ENCODE assay signal across 8 cellular contexts in genomic region chr2:119760876-119761275, GRCh38. TPM values are rescaled to one million over a fixed set of nuclear protein-coding genes. Genes with fewer than 3 reads are reported as not detected.
A peak's percentile ranks its signal among the peaks of the same experiment; 100 is the strongest.
DNase-seq lines count a peak whose midpoint lies in the region; ATAC-seq, FAIRE-seq and TF ChIP-seq lines count a peak whose summit lies in the region.

No MANE protein-coding gene starts in this region.

- peaks cover 20% of the 10 kb centered on the region for H3K4me1 ChIP-seq in astrocyte (ENCODE audit: insufficient read depth, low read length)
- peaks cover 70% of the 10 kb centered on the region for H3K4me1 ChIP-seq in HepG2 (ENCODE audit: insufficient read depth, low read length)
- H3K4me1 ChIP-seq in urinary bladder (ENCODE audit: insufficient read depth): no peaks in the 10 kb centered on the region

- H3K4me3 Mint-ChIP-seq in IgD-negative memory B cell (peak overlapping the region; percentile 85 to 95 (median 91)), astrocyte (ENCODE audit: unreplicated experiment) (peak overlapping the region; percentile 86)

- ATAC-seq in HepG2 (no peak), HG02798 (IDR thresholded peaks at IDR 0.05; ENCODE audit: poor library complexity, unreplicated experiment) (no peak), HG02623 (IDR thresholded peaks at IDR 0.05; ENCODE audit: unreplicated experiment) (no peak)

- POLR2A ChIA-PET in HepG2 (lab: Yijun Ruan, JAX): interaction anchor here (2.6 kb wide), 1 partner anchor 82 kb away, joined by 14 read pairs; the partner anchor contains the start of gene TMEM177

- H3K9me3 Mint-ChIP-seq in IgD-negative memory B cell (no peaks in the 10 kb centered on the region), astrocyte (ENCODE audit: unreplicated experiment) (no peaks in the 10 kb centered on the region)

- in situ Hi-C loops in HepG2 (cut with HindIII; ENCODE audit: extremely low pct_ligation_motif_present, low pct_unique_long_range_greater_than_20kb): no loop called here

- H3K36me3 ChIP-seq in astrocyte (ENCODE audit: insufficient read depth, low read length): no peaks in the 10 kb centered on the region
- H3K36me3 ChIP-seq in HepG2 (replicated peaks in 1 of 2; ENCODE audit: control insufficient read depth in 1 of 2, insufficient read depth in 2 of 2, low read length in 2 of 2): no peaks in the 10 kb centered on the region
- no peaks in the 10 kb centered on the region for H3K36me3 ChIP-seq in urinary bladder (ENCODE audit: insufficient read depth)

- H3K9me3 ChIP-seq in astrocyte (ENCODE audit: insufficient read depth, low read depth, low read length): no peaks in the 10 kb centered on the region
- H3K9me3 ChIP-seq in HepG2 (ENCODE audit: low read length): no peaks in the 10 kb centered on the region

- peak overlapping the region; percentile 75 for H3K4me3 ChIP-seq in astrocyte (ENCODE audit: insufficient read depth, low read depth, low read length)
- H3K4me3 ChIP-seq in HepG2 (replicated peaks in 1 of 3; ENCODE audit: insufficient read depth in 1 of 3, low read depth in 2 of 3, low read length in 3 of 3): peak overlapping the region; percentile 84 to 97 (median 87)
- H3K4me3 ChIP-seq in urinary bladder (ENCODE audit: low read depth, low read length): peak overlapping the region; percentile 81

- no peak for TF ChIP-seq POLR2A in HepG2 (IDR thresholded peaks at IDR 0.05; ENCODE audit: insufficient read depth in 1 of 2, low read depth in 2 of 2, low read length in 2 of 2)

- no peaks in the 10 kb centered on the region for H3K36me3 Mint-ChIP-seq in IgD-negative memory B cell
- no peaks in the 10 kb centered on the region for H3K36me3 Mint-ChIP-seq in astrocyte (ENCODE audit: low read depth, unreplicated experiment)

- CTCF ChIA-PET in HepG2 (lab: Yijun Ruan, JAX; ENCODE audit: low intra/inter-chr PET ratio, low total read pairs): no interaction called here

- TF ChIP-seq RAD21 in HepG2 (CRISPR knock-in tag; IDR thresholded peaks at IDR 0.05): no peak

- H4K20me1 ChIP-seq in astrocyte (ENCODE audit: insufficient read depth, low read length) (peaks cover 17% of the 10 kb centered on the region), HepG2 (ENCODE audit: insufficient read depth, low read length) (peaks cover 8% of the 10 kb centered on the region)

- FAIRE-seq in astrocyte (lab: Jason Lieb, UNC) (peak; percentile 23), HepG2 (lab: Jason Lieb, UNC) (no peak)

- H3K79me2 ChIP-seq in astrocyte (ENCODE audit: insufficient read depth, low read length) (peaks cover 56% of the 10 kb centered on the region), HepG2 (ENCODE audit: insufficient read depth, low read length) (peaks cover 57% of the 10 kb centered on the region)

- TF ChIP-seq EP300 in HepG2 (IDR thresholded peaks at IDR 0.05; ENCODE audit: low read depth in 2 of 2, low read length in 2 of 2) (no peak), HepG2 (CRISPR knock-in tag; IDR thresholded peaks at IDR 0.05; ENCODE audit: borderline replicate concordance) (no peak)

- H3K27me3 ChIP-seq in astrocyte (ENCODE audit: insufficient read depth, low read length) (no peaks in the 10 kb centered on the region), HepG2 (ENCODE audit: control insufficient read depth in 1 of 2, insufficient read depth in 2 of 2, low read length in 2 of 2) (no peaks in the 10 kb centered on the region; a peak in 1 of 5 replicates)

- no peaks in the 10 kb centered on the region for H3K27me3 Mint-ChIP-seq in IgD-negative memory B cell
- H3K27me3 Mint-ChIP-seq in astrocyte (ENCODE audit: low read depth, unreplicated experiment): no peaks in the 10 kb centered on the region

- intact Hi-C loops in HepG2 (cut with micrococcal nuclease; ENCODE audit: unreplicated experiment): loop anchor here (5.0 kb wide), 1 partner anchor 51 kb away; no protein-coding TSS in a partner anchor

- peak; percentile 15 for DNase-seq in DMS53 treated with DMSO at 0.1 percent for 48 hours (lab: John Stamatoyannopoulos, UW; ENCODE audit: unreplicated experiment)
- DNase-seq in astrocyte (ENCODE audit: low read depth): no peak
- peak; percentile 22 for DNase-seq in HepG2 (ENCODE audit: low spot score)
- no peak for DNase-seq in cerebellum (ENCODE audit: low spot score)

- H3K27ac ChIP-seq in astrocyte (ENCODE audit: low read depth, low read length) (no peak overlapping the region), HepG2 (ENCODE audit: extremely low read length, insufficient read depth, low read length) (peak overlapping the region; percentile 91), urinary bladder (ENCODE audit: low read depth) (no peak overlapping the region)

- TF ChIP-seq CTCF in astrocyte (IDR thresholded peaks at IDR 0.05; ENCODE audit: insufficient read depth, low read depth, low read length) (no peak), HepG2 (CRISPR knock-in tag; IDR thresholded peaks at IDR 0.05) (no peak)

- no TSS peak for BruUV-seq in HepG2 (replicated peaks; lab: Mats Ljungman, UMichigan)

- H3K27ac Mint-ChIP-seq in IgD-negative memory B cell: peak overlapping the region; percentile 48 to 89 (median 65)
- H3K27ac Mint-ChIP-seq in astrocyte (ENCODE audit: unreplicated experiment): peak overlapping the region; percentile 2

- H2AFZ ChIP-seq in astrocyte (ENCODE audit: low read depth, low read length) (peak overlapping the region; percentile 37), HepG2 (ENCODE audit: low read length) (no peak overlapping the region)

- WGBS in HepG2 (ENCODE audit: low lambda C conversion rate): under 1% methylated on average over 5 of the region's 5 CpGs
- 6% methylated on average over 5 of the region's 5 CpGs for WGBS in urinary bladder

- peaks cover 23 to 39% (median 26%) of the 10 kb centered on the region in 3 donors for H3K4me1 Mint-ChIP-seq in IgD-negative memory B cell
- H3K4me1 Mint-ChIP-seq in astrocyte (ENCODE audit: low read depth, unreplicated experiment): peaks cover 28% of the 10 kb centered on the region

- H3K9ac ChIP-seq in astrocyte (ENCODE audit: low read length): peak overlapping the region; percentile 92
- peak overlapping the region; percentile 89 for H3K9ac ChIP-seq in HepG2 (ENCODE audit: insufficient read depth, low read depth, low read length)

- peak overlapping the region; percentile 100 for H3K4me2 ChIP-seq in astrocyte (ENCODE audit: low read length)
- H3K4me2 ChIP-seq in HepG2 (ENCODE audit: low read depth, low read length): peak overlapping the region; percentile 95

TF ChIP-seq in HepG2, 621 proteins besides CTCF, POLR2A, EP300 and RAD21 (continues in another document):
- TF ChIP-seq CREM (IDR thresholded peaks at IDR 0.05) (0 out of 2 replicates have a peak, but pooled peaks have one; percentile 21), CREM (CRISPR knock-in tag; IDR thresholded peaks at IDR 0.05) (no peak), CEBPG (CRISPR knock-in tag; IDR thresholded peaks at IDR 0.05) (peak; percentile 64), PHF21A (CRISPR knock-in tag; IDR thresholded peaks at IDR 0.05) (peak; percentile 39; the same call in 1 of the 2 replicates), ZSCAN29 (CRISPR knock-in tag; conservative IDR thresholded peaks at IDR 0.05) (0 out of 2 replicates have a peak, but pooled peaks have one; percentile 19), LCORL (IDR thresholded peaks at IDR 0.05) (no peak), LCORL (CRISPR knock-in tag; IDR thresholded peaks at IDR 0.05) (peak; percentile 35; the same call in 1 of the 2 replicates), CEBPB (IDR thresholded peaks at IDR 0.05; ENCODE audit: borderline replicate concordance, low read depth, low read length) (peak; percentile 44; the same call in 1 of the 2 replicates), ZBTB20 (CRISPR knock-in tag; IDR thresholded peaks at IDR 0.05; ENCODE audit: borderline replicate concordance, low read depth) (0 out of 2 replicates have a peak, but pooled peaks have one; percentile 27), ZNF224 (CRISPR knock-in tag; IDR thresholded peaks at IDR 0.05) (no peak), ETV6 (CRISPR knock-in tag; conservative IDR thresholded peaks at IDR 0.05) (no peak)
- TF ChIP-seq, protein P1, sequence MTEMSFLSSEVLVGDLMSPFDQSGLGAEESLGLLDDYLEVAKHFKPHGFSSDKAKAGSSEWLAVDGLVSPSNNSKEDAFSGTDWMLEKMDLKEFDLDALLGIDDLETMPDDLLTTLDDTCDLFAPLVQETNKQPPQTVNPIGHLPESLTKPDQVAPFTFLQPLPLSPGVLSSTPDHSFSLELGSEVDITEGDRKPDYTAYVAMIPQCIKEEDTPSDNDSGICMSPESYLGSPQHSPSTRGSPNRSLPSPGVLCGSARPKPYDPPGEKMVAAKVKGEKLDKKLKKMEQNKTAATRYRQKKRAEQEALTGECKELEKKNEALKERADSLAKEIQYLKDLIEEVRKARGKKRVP (CRISPR knock-in tag; IDR thresholded peaks at IDR 0.05): peak in 1 of 2 experiments; percentile 87; a peak in 2 of 4 replicates

RNA-seq across cellular contexts. Expression of gene PTPN4, which starts 1.2 kb away (rescaled TPM):
- polyA plus RNA-seq in IgD-negative memory B cell: 21.4 TPM
- total RNA-seq in astrocyte: 37.9 and 38.2 TPM in 2 replicates
- 34.6 and 40.4 TPM in 2 replicates for total RNA-seq in HepG2 (2016; rRNA removed; fragmentation: Illumina TruSeq; extraction: Trizol)
- 42.5 and 43.6 TPM in 2 replicates for total RNA-seq in HepG2 (2016; cell fraction: cytosol; rRNA removed; fragmentation: Illumina TruSeq; extraction: Trizol; ENCODE audit: low read depth)
- 38.0 and 42.0 TPM in 2 replicates for total RNA-seq in HepG2 (2016; cell fraction: insoluble cytoplasmic fraction; rRNA removed; fragmentation: Illumina TruSeq; extraction: Trizol)
- 38.5 and 42.3 TPM in 2 replicates for total RNA-seq in HepG2 (2016; cell fraction: membrane; rRNA removed; fragmentation: Illumina TruSeq; extraction: Trizol)
- total RNA-seq in HepG2 (2016; cell fraction: nucleus; rRNA removed; fragmentation: Illumina TruSeq; extraction: Trizol): 46.5 and 59.3 TPM in 2 replicates
- 20.3 and 21.7 TPM in 2 replicates for polyA plus RNA-seq in HepG2 (2011; rRNA removed)
- 5.8 and 7.6 TPM in 2 replicates for polyA plus RNA-seq in HepG2 (2011; cell fraction: cytosol; rRNA removed)
- polyA plus RNA-seq in HepG2 (2011; cell fraction: nucleus; rRNA removed): 21.9 and 22.6 TPM in 2 replicates
- polyA plus RNA-seq in HepG2 (2012): 8.1 and 8.3 TPM in 2 replicates
- polyA plus RNA-seq in HepG2 (2016; cell fraction: cytosol; fragmentation: Illumina TruSeq; extraction: Trizol; ENCODE audit: low read depth): 3.4 and 4.0 TPM in 2 replicates
- polyA plus RNA-seq in HepG2 (2016; cell fraction: insoluble cytoplasmic fraction; fragmentation: Illumina TruSeq; extraction: Trizol; ENCODE audit: low read depth): 16.3 and 19.3 TPM in 2 replicates
- 5.1 and 9.5 TPM in 2 replicates for polyA plus RNA-seq in HepG2 (2016; cell fraction: membrane; fragmentation: Illumina TruSeq; extraction: Trizol; ENCODE audit: low read depth)
- 17.2 and 24.4 TPM in 2 replicates for polyA plus RNA-seq in HepG2 (2016; cell fraction: nucleus; fragmentation: Illumina TruSeq; extraction: Trizol; ENCODE audit: insufficient read depth, low read depth)
- 60.8 and 71.6 TPM in 2 replicates for polyA minus RNA-seq in HepG2 (2011; rRNA and poly(A)+ RNA removed; ENCODE audit: low replicate concordance)
- 27.8 and 28.0 TPM in 2 replicates for polyA minus RNA-seq in HepG2 (2011; cell fraction: cytosol; rRNA and poly(A)+ RNA removed)
- 139 and 141 TPM in 2 replicates for polyA minus RNA-seq in HepG2 (2011; cell fraction: nucleus; rRNA and poly(A)+ RNA removed)
- 58.1 TPM for total RNA-seq in urinary bladder
- 4.8 TPM for polyA plus RNA-seq in urinary bladder
- 78.5 TPM for total RNA-seq in cerebellum

Comparison
In these comparisons a context has a peak if more than half of its experiments do, and no peak if none do; other contexts are left out.
1. DNase-seq: peak in DMS53 treated with DMSO at 0.1 percent for 48 hours (single experiment) and HepG2 (single experiment); none in astrocyte (single experiment) and cerebellum (single experiment).
2. Peak in every context shown above with its lines, with median percentiles within 50 percentile points of each other: H3K4me3 ChIP-seq.